27 cellular contexts compared by ENCODE assay signal in genomic region chr15:50044406-50044805, GRCh38.
"Had no signal": no experiment of that assay in that cellular context is flagged by ENCODE, and none has a peak within 500 bp of the region (broad histone marks: within the 10 kb centered on the region; RNA-seq: fewer than 3 reads in every experiment).

No MANE protein-coding gene starts in this region.

- H3K4me3 Mint-ChIP-seq: mesothelial cell of epicardium; naive thymus-derived CD4-positive, alpha-beta T cell; nephron progenitor cell; neural progenitor cell; stimulated activated effector memory CD8-positive, alpha-beta T cell treated with anti-CD3 and anti-CD28 coated beads, Interleukin-12 subunit alpha, Interleukin-12 subunit beta, amount 100 ng/mL, for 72 hours; stimulated activated naive CD8-positive, alpha-beta T cell treated with anti-CD3 and anti-CD28 coated beads, Interleukin-15, Interleukin-2, amounts not matched to agents 100 ng/mL and 50 ng/mL, for 24 hours had no signal

- H3K27me3 ChIP-seq: left lung, neural progenitor cell, pancreas, spleen, suprapubic skin, tibial nerve, upper lobe of left lung, vagina had no signal

- H3K4me1 Mint-ChIP-seq: nephron progenitor cell, neural progenitor cell had no signal

- H3K27ac ChIP-seq: left lung, lower lobe of right lung, neural progenitor cell, pancreas, prostate gland, spleen, suprapubic skin, thoracic aorta, tibial nerve, upper lobe of left lung, vagina had no signal

- H3K9me3 ChIP-seq: pancreas, prostate gland, suprapubic skin, vagina had no signal

- H3K4me2 ChIP-seq: neural progenitor cell had no signal

- ATAC-seq: left cardiac atrium; left lung; lower lobe of right lung; naive thymus-derived CD4-positive, alpha-beta T cell; pancreas; right cardiac atrium; stimulated activated effector memory CD8-positive, alpha-beta T cell treated with anti-CD3 and anti-CD28 coated beads, Interleukin-12 subunit alpha, Interleukin-12 subunit beta, amount 100 ng/mL, for 72 hours had no signal

- H3K27me3 Mint-ChIP-seq: stimulated activated naive CD8-positive, alpha-beta T cell treated with anti-CD3 and anti-CD28 coated beads, Interleukin-15, Interleukin-2, amounts not matched to agents 100 ng/mL and 50 ng/mL, for 24 hours had no signal

- DNase-seq: head of caudate nucleus; kidney glomerular epithelial cell; left cardiac atrium; left lung; lower lobe of right lung; mammary epithelial cell; mesendoderm; naive thymus-derived CD4-positive, alpha-beta T cell; nephron progenitor cell; pancreas; posterior cingulate gyrus; retina; right cardiac atrium; small intestine; spleen; stimulated activated CD4-positive, alpha-beta T cell treated with anti-CD3 and anti-CD28 coated beads, Interleukin-4, amount 100 ng/mL, for 24 hours; stimulated activated naive CD4-positive, alpha-beta T cell; upper lobe of left lung had no signal

- H3K36me3 ChIP-seq: lower lobe of right lung, neural progenitor cell, pancreas, prostate gland, spleen, suprapubic skin, thoracic aorta, tibial nerve, upper lobe of left lung, vagina had no signal

- H3K4me3 ChIP-seq: left lung, lower lobe of right lung, neural progenitor cell, pancreas, prostate gland, spleen, suprapubic skin, thoracic aorta, tibial nerve, upper lobe of left lung, vagina had no signal

- H2AFZ ChIP-seq: neural progenitor cell had no signal

- H3K4me1 ChIP-seq: left lung, lower lobe of right lung, neural progenitor cell, pancreas, prostate gland, spleen, suprapubic skin, tibial nerve, upper lobe of left lung, vagina had no signal

- H3K36me3 Mint-ChIP-seq: neural progenitor cell had no signal

- H3K27ac Mint-ChIP-seq: mesothelial cell of epicardium; naive thymus-derived CD4-positive, alpha-beta T cell; nephron progenitor cell; neural progenitor cell; stimulated activated effector memory CD8-positive, alpha-beta T cell treated with anti-CD3 and anti-CD28 coated beads, Interleukin-12 subunit alpha, Interleukin-12 subunit beta, amount 100 ng/mL, for 72 hours; stimulated activated naive CD8-positive, alpha-beta T cell treated with anti-CD3 and anti-CD28 coated beads, Interleukin-15, Interleukin-2, amounts not matched to agents 100 ng/mL and 50 ng/mL, for 24 hours had no signal
